Comparison of ENCODE assay signal across 8 cellular contexts in the genomic region with DNA sequence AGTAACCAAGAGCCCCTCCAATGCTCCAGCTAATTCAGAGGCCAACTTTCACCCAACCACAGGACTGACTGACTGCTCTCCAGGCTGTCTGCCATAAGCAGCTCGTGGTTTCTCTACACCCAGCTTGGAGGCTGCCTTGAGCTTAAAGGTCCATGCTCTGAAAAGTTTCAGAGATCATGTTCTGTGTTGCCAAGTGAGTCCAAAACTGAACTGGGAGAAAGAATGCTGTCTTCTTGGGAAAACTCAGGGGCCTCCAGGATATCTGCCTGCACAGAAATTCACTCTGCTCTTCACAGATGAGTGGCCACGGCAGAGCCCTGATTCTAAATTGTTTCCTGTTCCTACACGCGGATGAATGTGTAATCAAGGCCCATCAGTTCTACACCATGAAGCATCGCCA. TPM values are rescaled to one million over a fixed set of nuclear protein-coding genes. Genes with fewer than 3 reads are reported as not detected.
DNase-seq lines count a peak whose midpoint lies in the region; ATAC-seq and TF ChIP-seq lines count a peak whose summit lies in the region.

No MANE protein-coding gene starts in this region.

- WGBS in suprapubic skin = 56% methylated on average over 5 of the region's 5 CpGs

- H3K36me3 Mint-ChIP-seq in activated CD4-positive, alpha-beta T cell treated with anti-CD3 and anti-CD28 coated beads for 36 hours (ENCODE audit: low read depth) = peaks cover 62% of the 10 kb centered on the region

- H3K4me3 Mint-ChIP-seq in activated CD4-positive, alpha-beta T cell treated with anti-CD3 and anti-CD28 coated beads for 36 hours = peak overlapping the region; percentile 71

- H3K9me3 ChIP-seq in suprapubic skin = no peaks in the 10 kb centered on the region

- H3K4me3 ChIP-seq in suprapubic skin = no peak overlapping the region

- H3K27me3 Mint-ChIP-seq in activated CD4-positive, alpha-beta T cell treated with anti-CD3 and anti-CD28 coated beads for 36 hours = no peaks in the 10 kb centered on the region

- no peaks in the 10 kb centered on the region for H3K9me3 Mint-ChIP-seq in activated CD4-positive, alpha-beta T cell treated with anti-CD3 and anti-CD28 coated beads for 36 hours (ENCODE audit: low read depth)

- no peaks in the 10 kb centered on the region for H3K36me3 ChIP-seq in suprapubic skin

- POLR2A ChIA-PET in activated CD4-positive, alpha-beta T cell treated with anti-CD3 and anti-CD28 coated beads for 36 hours (lab: Charles Lee) = interaction anchor here (0.6 to 3.9 kb wide), 8 partner anchors 8 to 652 kb away, joined by 3 to 40 read pairs (median 6); no protein-coding TSS in a partner anchor

- intact Hi-C loops in activated CD4-positive, alpha-beta T cell treated with anti-CD3 and anti-CD28 coated beads for 36 hours (cut with DNase I, micrococcal nuclease) = loop anchor here (2.0 to 5.0 kb wide), 7 partner anchors 29 to 643 kb away; a partner anchor contains a TSS

- ATAC-seq in activated CD4-positive, alpha-beta T cell treated with anti-CD3 and anti-CD28 coated beads for 36 hours = peak; percentile 21

- TF ChIP-seq POLR2A in suprapubic skin (IDR thresholded peaks at IDR 0.05) = no peak

- H3K27ac Mint-ChIP-seq in activated CD4-positive, alpha-beta T cell treated with anti-CD3 and anti-CD28 coated beads for 36 hours = peak overlapping the region; percentile 100

- peaks cover 90% of the 10 kb centered on the region for H3K4me1 Mint-ChIP-seq in activated CD4-positive, alpha-beta T cell treated with anti-CD3 and anti-CD28 coated beads for 36 hours

- TF ChIP-seq EP300 in suprapubic skin (IDR thresholded peaks at IDR 0.05) = no peak

- CTCF ChIA-PET in activated CD4-positive, alpha-beta T cell treated with anti-CD3 and anti-CD28 coated beads for 36 hours (lab: Charles Lee) = interaction anchor here (0.7 to 9.9 kb wide), 16 partner anchors 9 to 336 kb away, joined by 3 to 158 read pairs (median 4); no protein-coding TSS in a partner anchor

- peak; percentile 54 for DNase-seq in activated CD4-positive, alpha-beta T cell treated with anti-CD3 and anti-CD28 coated beads for 36 hours
- DNase-seq in activated CD4-positive, alpha-beta T cell treated with anti-CD3 and anti-CD28 coated beads for 1 hour = no peak
- peak; percentile 67 for DNase-seq in activated T-cell treated with anti-CD3 and anti-CD28 coated beads, Interleukin-2, amount 50 U/mL, for 48 hours
- peak; percentile 46 for DNase-seq in kidney glomerular epithelial cell (lab: John Stamatoyannopoulos, UW)
- DNase-seq in suprapubic skin (ENCODE audit: low spot score in 2 of 2) = no peak
- no peak for DNase-seq in NCI-H524 (lab: John Stamatoyannopoulos, UW)
- DNase-seq in HuH-7 (ENCODE audit: low spot score) = no peak
- DNase-seq in HuH-7.5 (ENCODE audit: low spot score) = no peak

- peaks cover 27% of the 10 kb centered on the region for H3K4me1 ChIP-seq in suprapubic skin

- peak overlapping the region; percentile 43 for H3K27ac ChIP-seq in suprapubic skin

- TF ChIP-seq CTCF in suprapubic skin (IDR thresholded peaks at IDR 0.05) = no peak

- no peaks in the 10 kb centered on the region for H3K27me3 ChIP-seq in suprapubic skin

RNA-seq across cellular contexts. Expression of a gene that starts 51.1 kb away (rescaled TPM):
- total RNA-seq in activated CD4-positive, alpha-beta T cell treated with anti-CD3 and anti-CD28 coated beads for 36 hours = 10 to 100 TPM; 82.6 to 95.3 TPM
- 10 to 100 TPM in 1 of 4 donors, 1 to 10 TPM in 3; 7.2 to 11.2 (median 9.1) TPM for total RNA-seq in suprapubic skin

Comparison
In these comparisons a context has a peak if more than half of its experiments do, and no peak if none do; other contexts are left out.
1. DNase-seq: peak in activated CD4-positive, alpha-beta T cell treated with anti-CD3 and anti-CD28 coated beads for 36 hours (single experiment), activated T-cell treated with anti-CD3 and anti-CD28 coated beads, Interleukin-2, amount 50 U/mL, for 48 hours (2 of 2) and kidney glomerular epithelial cell (single experiment); none in activated CD4-positive, alpha-beta T cell treated with anti-CD3 and anti-CD28 coated beads for 1 hour (single experiment), suprapubic skin (0 of 2), NCI-H524 (0 of 2), HuH-7 (single experiment) and HuH-7.5 (single experiment).
2. RNA of a gene that starts 51.1 kb away (total RNA-seq): 82.6 to 95.3 TPM in activated CD4-positive, alpha-beta T cell treated with anti-CD3 and anti-CD28 coated beads for 36 hours; 7.2 to 11.2 TPM in suprapubic skin; every median in the first group is over 4 times any median in the second.